In genomic region chr22:46612341-46612903, GRCh38 we compare ENCODE assay signal across 1 cellular context.
TF ChIP-seq lines count a peak whose summit lies in the region.

No MANE protein-coding gene starts in this region.

TF ChIP-seq in HepG2, 621 proteins besides CTCF, POLR2A, EP300 and RAD21 (continued from another document and continues in another):
- TF ChIP-seq, protein P1, sequence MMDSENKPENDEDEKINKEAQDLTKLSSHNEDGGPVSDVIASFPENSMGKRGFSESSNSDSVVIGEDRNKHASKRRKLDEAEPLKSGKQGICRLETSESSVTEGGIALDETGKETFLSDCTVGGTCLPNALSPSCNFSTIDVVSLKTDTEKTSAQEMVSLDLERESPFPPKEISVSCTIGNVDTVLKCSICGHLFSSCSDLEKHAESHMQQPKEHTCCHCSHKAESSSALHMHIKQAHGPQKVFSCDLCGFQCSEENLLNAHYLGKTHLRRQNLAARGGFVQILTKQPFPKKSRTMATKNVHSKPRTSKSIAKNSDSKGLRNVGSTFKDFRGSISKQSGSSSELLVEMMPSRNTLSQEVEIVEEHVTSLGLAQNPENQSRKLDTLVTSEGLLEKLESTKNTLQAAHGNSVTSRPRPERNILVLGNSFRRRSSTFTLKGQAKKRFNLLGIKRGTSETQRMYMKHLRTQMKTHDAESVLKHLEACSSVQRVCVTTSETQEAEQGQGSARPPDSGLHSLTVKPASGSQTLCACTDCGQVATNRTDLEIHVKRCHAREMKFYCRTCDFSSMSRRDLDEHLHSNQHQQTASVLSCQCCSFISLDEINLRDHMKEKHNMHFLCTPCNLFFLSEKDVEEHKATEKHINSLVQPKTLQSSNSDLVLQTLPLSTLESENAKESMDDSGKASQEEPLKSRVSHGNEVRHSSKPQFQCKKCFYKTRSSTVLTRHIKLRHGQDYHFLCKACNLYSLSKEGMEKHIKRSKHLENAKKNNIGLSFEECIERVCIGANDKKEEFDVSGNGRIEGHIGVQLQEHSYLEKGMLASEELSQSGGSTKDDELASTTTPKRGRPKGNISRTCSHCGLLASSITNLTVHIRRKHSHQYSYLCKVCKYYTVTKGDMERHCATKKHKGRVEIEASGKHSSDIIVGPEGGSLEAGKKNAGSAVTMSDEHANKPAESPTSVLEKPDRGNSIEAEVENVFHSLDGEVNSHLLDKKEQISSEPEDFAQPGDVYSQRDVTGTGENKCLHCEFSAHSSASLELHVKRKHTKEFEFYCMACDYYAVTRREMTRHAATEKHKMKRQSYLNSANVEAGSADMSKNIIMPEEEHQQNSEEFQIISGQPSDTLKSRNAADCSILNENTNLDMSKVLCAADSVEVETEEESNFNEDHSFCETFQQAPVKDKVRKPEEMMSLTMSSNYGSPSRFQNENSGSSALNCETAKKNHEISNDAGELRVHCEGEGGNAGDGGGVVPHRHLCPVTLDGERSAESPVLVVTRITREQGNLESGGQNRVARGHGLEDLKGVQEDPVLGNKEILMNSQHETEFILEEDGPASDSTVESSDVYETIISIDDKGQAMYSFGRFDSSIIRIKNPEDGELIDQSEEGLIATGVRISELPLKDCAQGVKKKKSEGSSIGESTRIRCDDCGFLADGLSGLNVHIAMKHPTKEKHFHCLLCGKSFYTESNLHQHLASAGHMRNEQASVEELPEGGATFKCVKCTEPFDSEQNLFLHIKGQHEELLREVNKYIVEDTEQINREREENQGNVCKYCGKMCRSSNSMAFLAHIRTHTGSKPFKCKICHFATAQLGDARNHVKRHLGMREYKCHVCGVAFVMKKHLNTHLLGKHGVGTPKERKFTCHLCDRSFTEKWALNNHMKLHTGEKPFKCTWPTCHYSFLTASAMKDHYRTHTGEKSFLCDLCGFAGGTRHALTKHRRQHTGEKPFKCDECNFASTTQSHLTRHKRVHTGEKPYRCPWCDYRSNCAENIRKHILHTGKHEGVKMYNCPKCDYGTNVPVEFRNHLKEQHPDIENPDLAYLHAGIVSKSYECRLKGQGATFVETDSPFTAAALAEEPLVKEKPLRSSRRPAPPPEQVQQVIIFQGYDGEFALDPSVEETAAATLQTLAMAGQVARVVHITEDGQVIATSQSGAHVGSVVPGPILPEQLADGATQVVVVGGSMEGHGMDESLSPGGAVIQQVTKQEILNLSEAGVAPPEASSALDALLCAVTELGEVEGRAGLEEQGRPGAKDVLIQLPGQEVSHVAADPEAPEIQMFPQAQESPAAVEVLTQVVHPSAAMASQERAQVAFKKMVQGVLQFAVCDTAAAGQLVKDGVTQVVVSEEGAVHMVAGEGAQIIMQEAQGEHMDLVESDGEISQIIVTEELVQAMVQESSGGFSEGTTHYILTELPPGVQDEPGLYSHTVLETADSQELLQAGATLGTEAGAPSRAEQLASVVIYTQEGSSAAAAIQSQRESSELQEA (CRISPR knock-in tag; IDR thresholded peaks at IDR 0.05; ENCODE audit: not compliant biosample characterization) = no peak
- TF ChIP-seq, protein P2, sequence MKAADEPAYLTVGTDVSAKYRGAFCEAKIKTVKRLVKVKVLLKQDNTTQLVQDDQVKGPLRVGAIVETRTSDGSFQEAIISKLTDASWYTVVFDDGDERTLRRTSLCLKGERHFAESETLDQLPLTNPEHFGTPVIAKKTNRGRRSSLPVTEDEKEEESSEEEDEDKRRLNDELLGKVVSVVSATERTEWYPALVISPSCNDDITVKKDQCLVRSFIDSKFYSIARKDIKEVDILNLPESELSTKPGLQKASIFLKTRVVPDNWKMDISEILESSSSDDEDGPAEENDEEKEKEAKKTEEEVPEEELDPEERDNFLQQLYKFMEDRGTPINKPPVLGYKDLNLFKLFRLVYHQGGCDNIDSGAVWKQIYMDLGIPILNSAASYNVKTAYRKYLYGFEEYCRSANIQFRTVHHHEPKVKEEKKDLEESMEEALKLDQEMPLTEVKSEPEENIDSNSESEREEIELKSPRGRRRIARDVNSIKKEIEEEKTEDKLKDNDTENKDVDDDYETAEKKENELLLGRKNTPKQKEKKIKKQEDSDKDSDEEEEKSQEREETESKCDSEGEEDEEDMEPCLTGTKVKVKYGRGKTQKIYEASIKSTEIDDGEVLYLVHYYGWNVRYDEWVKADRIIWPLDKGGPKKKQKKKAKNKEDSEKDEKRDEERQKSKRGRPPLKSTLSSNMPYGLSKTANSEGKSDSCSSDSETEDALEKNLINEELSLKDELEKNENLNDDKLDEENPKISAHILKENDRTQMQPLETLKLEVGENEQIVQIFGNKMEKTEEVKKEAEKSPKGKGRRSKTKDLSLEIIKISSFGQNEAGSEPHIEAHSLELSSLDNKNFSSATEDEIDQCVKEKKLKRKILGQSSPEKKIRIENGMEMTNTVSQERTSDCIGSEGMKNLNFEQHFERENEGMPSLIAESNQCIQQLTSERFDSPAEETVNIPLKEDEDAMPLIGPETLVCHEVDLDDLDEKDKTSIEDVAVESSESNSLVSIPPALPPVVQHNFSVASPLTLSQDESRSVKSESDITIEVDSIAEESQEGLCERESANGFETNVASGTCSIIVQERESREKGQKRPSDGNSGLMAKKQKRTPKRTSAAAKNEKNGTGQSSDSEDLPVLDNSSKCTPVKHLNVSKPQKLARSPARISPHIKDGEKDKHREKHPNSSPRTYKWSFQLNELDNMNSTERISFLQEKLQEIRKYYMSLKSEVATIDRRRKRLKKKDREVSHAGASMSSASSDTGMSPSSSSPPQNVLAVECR (CRISPR knock-in tag; IDR thresholded peaks at IDR 0.05; ENCODE audit: borderline replicate concordance) = peak; percentile 37; the same call in 1 of the 2 replicates
- TF ChIP-seq KIAA2018 (CRISPR knock-in tag; IDR thresholded peaks at IDR 0.05; ENCODE audit: borderline replicate concordance) (0 out of 2 replicates have a peak, but pooled peaks have one; percentile 46), XRCC5 (optimal IDR thresholded peaks at IDR 0.05; ENCODE audit: low read length) (no peak), ZNF552 (CRISPR knock-in tag; IDR thresholded peaks at IDR 0.05; ENCODE audit: borderline replicate concordance) (peak; percentile 2; the same call in 1 of the 2 replicates), HMGXB4 (CRISPR knock-in tag; IDR thresholded peaks at IDR 0.05; ENCODE audit: borderline replicate concordance in 1 of 2, low read depth in 1 of 2) (0 out of 4 replicates have a peak, but pooled peaks of 1 of the 2 experiments have one; percentile 25), ZNF333 (CRISPR knock-in tag; IDR thresholded peaks at IDR 0.05; ENCODE audit: borderline replicate concordance) (peak; percentile 88; the same call in 1 of the 2 replicates), STAG1 (CRISPR knock-in tag; IDR thresholded peaks at IDR 0.05) (peak; percentile 20; the same call in 1 of the 2 replicates), MYC (CRISPR knock-in tag; IDR thresholded peaks at IDR 0.05; ENCODE audit: borderline replicate concordance) (peak; percentile 3; the same call in 1 of the 2 replicates), MEIS2 (CRISPR knock-in tag; IDR thresholded peaks at IDR 0.05) (0 out of 2 replicates have a peak, but pooled peaks have one; percentile 12), HIVEP1 (CRISPR knock-in tag; IDR thresholded peaks at IDR 0.05) (0 out of 2 replicates have a peak, but pooled peaks have one; percentile 45), SNAI1 (CRISPR knock-in tag; IDR thresholded peaks at IDR 0.05; ENCODE audit: borderline replicate concordance) (peak; percentile 53; the same call in 1 of the 2 replicates), ZNF737 (CRISPR knock-in tag; IDR thresholded peaks at IDR 0.05; ENCODE audit: borderline replicate concordance) (no peak), ZSCAN25 (CRISPR knock-in tag; IDR thresholded peaks at IDR 0.05) (0 out of 2 replicates have a peak, but pooled peaks have one; percentile 30), MTA1 (CRISPR knock-in tag; IDR thresholded peaks at IDR 0.05; ENCODE audit: borderline replicate concordance) (peak; percentile 2; the same call in 1 of the 2 replicates), KDM5B (CRISPR knock-in tag; IDR thresholded peaks at IDR 0.05; ENCODE audit: borderline replicate concordance) (peak; percentile 37; the same call in 1 of the 2 replicates), ZEB1 (IDR thresholded peaks at IDR 0.05; ENCODE audit: insufficient replicate concordance, low read depth) (peak; percentile 64)
- TF ChIP-seq, protein P3, sequence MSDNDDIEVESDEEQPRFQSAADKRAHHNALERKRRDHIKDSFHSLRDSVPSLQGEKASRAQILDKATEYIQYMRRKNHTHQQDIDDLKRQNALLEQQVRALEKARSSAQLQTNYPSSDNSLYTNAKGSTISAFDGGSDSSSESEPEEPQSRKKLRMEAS (IDR thresholded peaks at IDR 0.05) = peak; percentile 17; the same call in 1 of the 2 replicates
- TF ChIP-seq, protein P4, sequence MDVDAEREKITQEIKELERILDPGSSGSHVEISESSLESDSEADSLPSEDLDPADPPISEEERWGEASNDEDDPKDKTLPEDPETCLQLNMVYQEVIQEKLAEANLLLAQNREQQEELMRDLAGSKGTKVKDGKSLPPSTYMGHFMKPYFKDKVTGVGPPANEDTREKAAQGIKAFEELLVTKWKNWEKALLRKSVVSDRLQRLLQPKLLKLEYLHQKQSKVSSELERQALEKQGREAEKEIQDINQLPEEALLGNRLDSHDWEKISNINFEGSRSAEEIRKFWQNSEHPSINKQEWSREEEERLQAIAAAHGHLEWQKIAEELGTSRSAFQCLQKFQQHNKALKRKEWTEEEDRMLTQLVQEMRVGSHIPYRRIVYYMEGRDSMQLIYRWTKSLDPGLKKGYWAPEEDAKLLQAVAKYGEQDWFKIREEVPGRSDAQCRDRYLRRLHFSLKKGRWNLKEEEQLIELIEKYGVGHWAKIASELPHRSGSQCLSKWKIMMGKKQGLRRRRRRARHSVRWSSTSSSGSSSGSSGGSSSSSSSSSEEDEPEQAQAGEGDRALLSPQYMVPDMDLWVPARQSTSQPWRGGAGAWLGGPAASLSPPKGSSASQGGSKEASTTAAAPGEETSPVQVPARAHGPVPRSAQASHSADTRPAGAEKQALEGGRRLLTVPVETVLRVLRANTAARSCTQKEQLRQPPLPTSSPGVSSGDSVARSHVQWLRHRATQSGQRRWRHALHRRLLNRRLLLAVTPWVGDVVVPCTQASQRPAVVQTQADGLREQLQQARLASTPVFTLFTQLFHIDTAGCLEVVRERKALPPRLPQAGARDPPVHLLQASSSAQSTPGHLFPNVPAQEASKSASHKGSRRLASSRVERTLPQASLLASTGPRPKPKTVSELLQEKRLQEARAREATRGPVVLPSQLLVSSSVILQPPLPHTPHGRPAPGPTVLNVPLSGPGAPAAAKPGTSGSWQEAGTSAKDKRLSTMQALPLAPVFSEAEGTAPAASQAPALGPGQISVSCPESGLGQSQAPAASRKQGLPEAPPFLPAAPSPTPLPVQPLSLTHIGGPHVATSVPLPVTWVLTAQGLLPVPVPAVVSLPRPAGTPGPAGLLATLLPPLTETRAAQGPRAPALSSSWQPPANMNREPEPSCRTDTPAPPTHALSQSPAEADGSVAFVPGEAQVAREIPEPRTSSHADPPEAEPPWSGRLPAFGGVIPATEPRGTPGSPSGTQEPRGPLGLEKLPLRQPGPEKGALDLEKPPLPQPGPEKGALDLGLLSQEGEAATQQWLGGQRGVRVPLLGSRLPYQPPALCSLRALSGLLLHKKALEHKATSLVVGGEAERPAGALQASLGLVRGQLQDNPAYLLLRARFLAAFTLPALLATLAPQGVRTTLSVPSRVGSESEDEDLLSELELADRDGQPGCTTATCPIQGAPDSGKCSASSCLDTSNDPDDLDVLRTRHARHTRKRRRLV (CRISPR knock-in tag; IDR thresholded peaks at IDR 0.05) = 0 out of 2 replicates have a peak, but pooled peaks have one; percentile 46
